Comparison of ENCODE assay signal across 10 cellular contexts in the genomic region with DNA sequence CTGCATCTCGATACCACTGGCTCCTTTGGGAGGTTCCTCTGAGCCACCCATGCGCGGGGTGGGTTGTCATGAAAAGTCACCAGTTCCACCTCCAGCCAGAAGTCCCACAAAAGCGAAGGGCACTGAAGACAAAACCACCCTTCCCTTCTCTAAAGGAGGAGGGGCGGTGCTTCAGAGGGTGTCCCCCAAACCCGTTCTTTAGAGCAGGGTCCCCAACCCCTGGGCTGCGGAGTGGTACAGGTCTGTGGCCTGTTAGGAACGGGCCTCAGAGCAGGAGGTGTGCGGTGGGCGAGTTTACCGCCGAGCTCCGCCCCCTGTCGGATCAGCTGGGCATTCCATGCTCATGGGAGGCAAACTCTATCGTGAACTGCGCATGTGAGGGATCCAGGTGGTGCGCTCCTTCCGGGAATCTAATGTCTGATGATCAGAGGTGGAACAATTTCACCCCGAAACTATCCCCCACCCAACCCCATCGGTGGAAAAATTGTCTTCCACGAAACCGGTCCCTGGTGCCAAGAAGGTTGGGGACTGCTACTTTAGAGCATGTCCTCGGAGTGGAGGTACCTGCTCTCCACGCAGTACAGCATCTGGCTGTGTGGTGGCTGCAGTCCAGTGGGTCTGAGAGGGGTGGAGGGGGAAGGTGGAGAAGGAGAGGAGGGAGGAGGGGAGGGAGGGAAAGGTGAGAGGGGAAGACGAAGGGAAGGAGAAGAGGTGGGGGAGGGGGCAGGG.
A peak's percentile ranks its signal among the peaks of the same experiment; 100 is the strongest.
DNase-seq lines count a peak whose midpoint lies in the region; ATAC-seq, FAIRE-seq and TF ChIP-seq lines count a peak whose summit lies in the region.
"Had no signal": no experiment of that assay in that cellular context is flagged by ENCODE, and none has a peak within 500 bp of the region (broad histone marks: within the 10 kb centered on the region; RNA-seq: fewer than 3 reads in every experiment).

No MANE protein-coding gene starts in this region.

- no peaks in the 10 kb centered on the region for H4K20me1 ChIP-seq in endothelial cell of umbilical vein (replicated peaks; ENCODE audit: control insufficient read depth, extremely low read depth, insufficient read depth, low read length)

- no peak overlapping the region for H2AFZ ChIP-seq in endothelial cell of umbilical vein (ENCODE audit: low read depth, low read length)

- no peaks in the 10 kb centered on the region for H3K9me1 ChIP-seq in endothelial cell of umbilical vein (replicated peaks; ENCODE audit: control insufficient read depth, extremely low read depth, insufficient read depth, low read length)

- no peak for TF ChIP-seq POLR2A in endothelial cell of umbilical vein (IDR thresholded peaks at IDR 0.05; ENCODE audit: low read depth, low read length)

- no peak overlapping the region for H3K9ac ChIP-seq in endothelial cell of umbilical vein (replicated peaks; ENCODE audit: extremely low read depth, insufficient read depth, low read length)

- no peaks in the 10 kb centered on the region for H3K4me1 Mint-ChIP-seq in CD8-positive, alpha-beta T cell (ENCODE audit: low read depth)
- no peaks in the 10 kb centered on the region for H3K4me1 Mint-ChIP-seq in activated CD4-positive, alpha-beta T cell treated with anti-CD3 and anti-CD28 coated beads, Interleukin-2, amount 10 ng/mL, durations not matched to agents 24 days and 14 days

- H3K27ac Mint-ChIP-seq in CD8-positive, alpha-beta T cell: no peak overlapping the region
- H3K27ac Mint-ChIP-seq in activated CD4-positive, alpha-beta T cell treated with anti-CD3 and anti-CD28 coated beads, Interleukin-2, amount 10 ng/mL, durations not matched to agents 24 days and 14 days: no peak overlapping the region

- H3K4me2 ChIP-seq in endothelial cell of umbilical vein (ENCODE audit: insufficient read depth, low read length): no peak overlapping the region

- H3K27me3 Mint-ChIP-seq in CD8-positive, alpha-beta T cell (ENCODE audit: low read depth): peaks cover 17% of the 10 kb centered on the region
- peaks cover 9% of the 10 kb centered on the region for H3K27me3 Mint-ChIP-seq in activated CD4-positive, alpha-beta T cell treated with anti-CD3 and anti-CD28 coated beads, Interleukin-2, amount 10 ng/mL, durations not matched to agents 24 days and 14 days

- H3K4me3 ChIP-seq in MG63: no peak overlapping the region
- H3K4me3 ChIP-seq in endothelial cell of umbilical vein (replicated peaks in 1 of 3; ENCODE audit: insufficient read depth in 1 of 3, low read depth in 1 of 3, low read length in 3 of 3): no peak overlapping the region
- no peak overlapping the region for H3K4me3 ChIP-seq in mucosa of descending colon
- H3K4me3 ChIP-seq in CD8-positive, alpha-beta T cell (ENCODE audit: low read depth, low read length): no peak overlapping the region

- DNase-seq in DMS153 (lab: John Stamatoyannopoulos, UW) (peak; percentile 47), MG63 (peak; percentile 9), endothelial cell of umbilical vein (ENCODE audit: low read depth, low spot score) (peak; percentile 26), mucosa of descending colon (peak in 2 of 3 donors; percentile 20 to 39), NCI-H2107 (lab: John Stamatoyannopoulos, UW) (no peak)
- DNase-seq in CD8-positive, alpha-beta T cell: no peak
- DNase-seq in activated CD4-positive, alpha-beta T cell treated with anti-CD3 and anti-CD28 coated beads, Interleukin-2, amount 10 ng/mL, durations not matched to agents 24 days and 14 days: no peak
- DNase-seq: anterior cingulate cortex, NCI-H1092 treated with DMSO at 0.1 percent for 48 hours had no signal

- H3K4me3 Mint-ChIP-seq in CD8-positive, alpha-beta T cell: no peak overlapping the region
- no peak overlapping the region for H3K4me3 Mint-ChIP-seq in activated CD4-positive, alpha-beta T cell treated with anti-CD3 and anti-CD28 coated beads, Interleukin-2, amount 10 ng/mL, durations not matched to agents 24 days and 14 days

- intact Hi-C loops in endothelial cell of umbilical vein (cut with micrococcal nuclease): no loop called here
- intact Hi-C loops in mucosa of descending colon (cut with DNase I, micrococcal nuclease): no loop called here
- intact Hi-C loops in CD8-positive, alpha-beta T cell (cut with DNase I, micrococcal nuclease): no loop called here
- intact Hi-C loops in activated CD4-positive, alpha-beta T cell treated with anti-CD3 and anti-CD28 coated beads, Interleukin-2, amount 10 ng/mL, durations not matched to agents 24 days and 14 days (cut with micrococcal nuclease): no loop called here

- POLR2A ChIA-PET in endothelial cell of umbilical vein (lab: Charles Lee): no interaction called here
- POLR2A ChIA-PET in CD8-positive, alpha-beta T cell (lab: Charles Lee): no interaction called here

- H3K4me1 ChIP-seq in endothelial cell of umbilical vein (ENCODE audit: control insufficient read depth, extremely low read depth, insufficient read depth, low read length) (no peaks in the 10 kb centered on the region), mucosa of descending colon (ENCODE audit: low read depth) (no peaks in the 10 kb centered on the region)
- H3K4me1 ChIP-seq in CD8-positive, alpha-beta T cell (ENCODE audit: insufficient read depth, low read length): no peaks in the 10 kb centered on the region

- no peaks in the 10 kb centered on the region for H3K36me3 Mint-ChIP-seq in CD8-positive, alpha-beta T cell
- H3K36me3 Mint-ChIP-seq in activated CD4-positive, alpha-beta T cell treated with anti-CD3 and anti-CD28 coated beads, Interleukin-2, amount 10 ng/mL, durations not matched to agents 24 days and 14 days (ENCODE audit: low read depth): no peaks in the 10 kb centered on the region

- FAIRE-seq in endothelial cell of umbilical vein (lab: Jason Lieb, UNC): peak; percentile 72

- H3K36me3 ChIP-seq in MG63 (no peaks in the 10 kb centered on the region), endothelial cell of umbilical vein (ENCODE audit: control insufficient read depth in 2 of 2, extremely low read depth in 1 of 2, insufficient read depth in 2 of 2, low read length in 2 of 2) (no peaks in the 10 kb centered on the region), mucosa of descending colon (ENCODE audit: low read depth) (no peaks in the 10 kb centered on the region)
- H3K36me3 ChIP-seq in CD8-positive, alpha-beta T cell (ENCODE audit: insufficient read depth, low read length): no peaks in the 10 kb centered on the region

- no peaks in the 10 kb centered on the region for H3K9me3 ChIP-seq in MG63
- H3K9me3 ChIP-seq in endothelial cell of umbilical vein (replicated peaks; ENCODE audit: control insufficient read depth, insufficient read depth, low read length): no peaks in the 10 kb centered on the region
- no peaks in the 10 kb centered on the region for H3K9me3 ChIP-seq in mucosa of descending colon
- no peaks in the 10 kb centered on the region for H3K9me3 ChIP-seq in CD8-positive, alpha-beta T cell (ENCODE audit: low read length)

- CTCF ChIA-PET in endothelial cell of umbilical vein (lab: Charles Lee): interaction anchor here (0.6 to 2.3 kb wide), 8 partner anchors 10 to 162 kb away, joined by 3 to 12 read pairs (median 3); partner anchors contain the start of gene CDC45
- CTCF ChIA-PET in CD8-positive, alpha-beta T cell (lab: Charles Lee): interaction anchor here (2.8 kb wide), 1 partner anchor 11 kb away, joined by 12 read pairs; no protein-coding TSS in a partner anchor

- no TSS peak for BruUV-seq in endothelial cell of umbilical vein (replicated peaks; lab: Mats Ljungman, UMichigan)

- no peaks in the 10 kb centered on the region for H3K9me3 Mint-ChIP-seq in CD8-positive, alpha-beta T cell
- peaks cover 1% of the 10 kb centered on the region for H3K9me3 Mint-ChIP-seq in activated CD4-positive, alpha-beta T cell treated with anti-CD3 and anti-CD28 coated beads, Interleukin-2, amount 10 ng/mL, durations not matched to agents 24 days and 14 days

- no peak overlapping the region for H3K27ac ChIP-seq in endothelial cell of umbilical vein (ENCODE audit: insufficient read depth, low read depth, low read length)
- H3K27ac ChIP-seq in CD8-positive, alpha-beta T cell (ENCODE audit: low read depth, low read length): no peak overlapping the region

- H3K79me2 ChIP-seq in endothelial cell of umbilical vein (ENCODE audit: control insufficient read depth, insufficient read depth, low read length): no peaks in the 10 kb centered on the region

- H3K27me3 ChIP-seq in MG63 (no peaks in the 10 kb centered on the region), endothelial cell of umbilical vein (ENCODE audit: control insufficient read depth in 2 of 2, insufficient read depth in 2 of 2, low read length in 2 of 2) (peaks cover 0 to 6% of the 10 kb centered on the region in 2 experiments)
- no peaks in the 10 kb centered on the region for H3K27me3 ChIP-seq in CD8-positive, alpha-beta T cell (ENCODE audit: insufficient read depth, low read length)

- TF ChIP-seq CTCF in endothelial cell of umbilical vein (IDR thresholded peaks at IDR 0.05; ENCODE audit: extremely low read depth in 1 of 2, insufficient read depth in 1 of 2, low read depth in 1 of 2, low read length in 2 of 2) (peak; percentile 61 to 70), mucosa of descending colon (IDR thresholded peaks at IDR 0.05) (no peak)
- no peak for TF ChIP-seq CTCF in CD8-positive, alpha-beta T cell (IDR thresholded peaks at IDR 0.05)

- ATAC-seq in mucosa of descending colon: peak; percentile 66
- no peak for ATAC-seq in GM21529 (IDR thresholded peaks at IDR 0.05; ENCODE audit: unreplicated experiment)
- no peak for ATAC-seq in CD8-positive, alpha-beta T cell

- dilution Hi-C loops in endothelial cell of umbilical vein (cut with MboI; ENCODE audit: extremely low pct_ligation_motif_present, low sequenced_read_pairs): no loop called here

TF ChIP-seq in endothelial cell of umbilical vein, 7 proteins besides CTCF, POLR2A, EP300 and RAD21:
- TF ChIP-seq EZH2 (IDR thresholded peaks at IDR 0.05; ENCODE audit: borderline replicate concordance, low read depth, low read length, severe bottlenecking): no peak
- TF ChIP-seq MYC (IDR thresholded peaks at IDR 0.05; ENCODE audit: low read depth, low read length): no peak
- no peak for TF ChIP-seq FOS (IDR thresholded peaks at IDR 0.05; ENCODE audit: borderline replicate concordance, insufficient read depth, low read length)
- no peak for TF ChIP-seq GATA2 (IDR thresholded peaks at IDR 0.05; ENCODE audit: insufficient read depth, insufficient read length, low read depth, low read length)
- no peak for TF ChIP-seq JUN (IDR thresholded peaks at IDR 0.05; ENCODE audit: borderline replicate concordance, insufficient read depth, insufficient read length, low read depth)
- no peak for TF ChIP-seq POLR2AphosphoS5 (IDR thresholded peaks at IDR 0.05; ENCODE audit: insufficient read depth, low read depth, low read length)
- no peak for TF ChIP-seq MAX (IDR thresholded peaks at IDR 0.05; ENCODE audit: insufficient read depth, insufficient read length)

Comparison
In these comparisons a context has a peak if more than half of its experiments do, and no peak if none do; other contexts are left out.
1. DNase-seq: peak in DMS153 (single experiment), MG63 (single experiment), endothelial cell of umbilical vein (single experiment) and mucosa of descending colon (2 of 3); none in NCI-H2107 (single experiment), CD8-positive, alpha-beta T cell (0 of 7) and activated CD4-positive, alpha-beta T cell treated with anti-CD3 and anti-CD28 coated beads, Interleukin-2, amount 10 ng/mL, durations not matched to agents 24 days and 14 days (single experiment).
2. CTCF ChIP-seq: peak in endothelial cell of umbilical vein (2 of 2); none in mucosa of descending colon (single experiment) and CD8-positive, alpha-beta T cell (single experiment).